16 cellular contexts compared by ENCODE assay signal in the genomic region with DNA sequence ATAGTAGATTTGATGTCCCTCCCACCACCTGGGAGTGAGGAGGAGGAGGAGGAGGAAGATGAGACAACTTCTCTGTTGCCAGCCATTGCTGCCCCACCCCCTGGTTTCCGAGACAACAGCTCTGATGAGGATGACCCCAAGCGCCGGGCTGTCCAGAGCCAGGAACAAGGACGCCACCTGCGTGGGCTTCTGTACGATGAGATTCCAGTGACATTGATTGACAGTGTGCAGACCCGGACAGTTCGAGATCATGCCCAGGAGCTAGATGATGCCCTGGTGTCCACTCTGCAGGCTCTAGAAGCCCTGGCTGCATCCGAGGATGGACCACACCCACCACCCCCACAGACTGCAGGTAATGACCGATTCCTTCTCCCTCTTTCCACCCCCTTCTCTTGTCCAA.
"Had no signal": no experiment of that assay in that cellular context is flagged by ENCODE, and none has a peak within 500 bp of the region (broad histone marks: within the 10 kb centered on the region; RNA-seq: fewer than 3 reads in every experiment).

No MANE protein-coding gene starts in this region.

- H3K4me1 ChIP-seq: esophagus muscularis mucosa, foreskin keratinocyte, gastroesophageal sphincter, heart left ventricle, left lung, lower lobe of right lung had no signal

- ATAC-seq: foreskin keratinocyte, gastroesophageal sphincter, heart left ventricle, left cardiac atrium, left lung, left ventricle myocardium superior, lower lobe of right lung had no signal

- H3K27me3 ChIP-seq: foreskin keratinocyte, gastroesophageal sphincter, left lung had no signal

- H3K36me3 ChIP-seq: esophagus muscularis mucosa, gastroesophageal sphincter, heart left ventricle, left lung, lower lobe of right lung had no signal

- H3K4me3 ChIP-seq: coronary artery, dorsolateral prefrontal cortex, esophagus muscularis mucosa, gastroesophageal sphincter, heart left ventricle, left lung, lower lobe of right lung had no signal

- H3K9me3 ChIP-seq: esophagus muscularis mucosa, gastroesophageal sphincter, heart left ventricle, left lung, lower lobe of right lung had no signal

- H3K27ac ChIP-seq: coronary artery, dorsolateral prefrontal cortex, esophagus muscularis mucosa, foreskin keratinocyte, gastroesophageal sphincter, heart left ventricle, left lung, lower lobe of right lung had no signal

- DNase-seq: dermis blood vessel endothelial cell; dorsolateral prefrontal cortex; effector CD4-positive, alpha-beta T cell; effector memory CD4-positive, alpha-beta T cell; foreskin keratinocyte; heart left ventricle; hippocampal formation; left cardiac atrium; left lung; left ventricle myocardium superior; lower lobe of right lung; mesenchymal stem cell; midbrain had no signal
